ENCODE assay signal across 32 cellular contexts in the genomic region with DNA sequence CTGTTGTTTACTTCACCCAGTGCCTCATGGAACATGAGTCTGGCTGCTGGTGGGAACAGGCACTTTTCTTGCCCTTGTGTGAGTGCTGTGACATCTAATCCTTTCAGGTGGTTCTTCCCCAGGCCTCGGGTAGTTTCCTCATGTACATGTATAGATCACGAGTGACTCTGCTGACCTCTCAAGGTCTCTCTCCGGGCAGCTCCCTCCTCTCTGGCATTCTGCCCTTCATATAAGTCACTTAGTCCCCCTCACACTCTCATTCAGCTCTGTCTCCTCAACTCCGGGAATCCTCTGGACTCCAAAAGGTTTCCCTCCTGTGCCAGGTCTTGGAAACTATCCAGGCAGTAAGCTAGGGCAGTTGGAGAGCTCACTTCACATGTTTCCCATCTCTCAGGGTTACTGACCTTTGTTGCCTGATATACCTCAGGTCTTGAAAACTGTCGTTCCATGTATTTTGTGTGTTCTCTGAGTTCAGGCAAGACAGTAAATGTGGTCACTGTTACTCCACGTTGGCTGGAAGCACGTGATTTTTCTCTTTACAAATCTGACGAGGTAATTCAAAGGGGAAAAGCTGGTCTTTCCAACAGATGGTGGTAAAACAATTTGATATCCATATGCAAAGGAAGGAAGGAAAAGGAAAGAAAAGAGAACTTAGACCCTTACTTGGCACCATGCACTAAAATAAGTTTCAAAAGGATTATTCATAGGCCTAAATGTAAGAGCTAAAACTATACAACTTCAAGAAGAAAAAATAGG. TPM values are rescaled to one million over a fixed set of nuclear protein-coding genes. Genes with fewer than 3 reads are reported as not detected.
A peak's percentile ranks its signal among the peaks of the same experiment; 100 is the strongest.
DNase-seq lines count a peak whose midpoint lies in the region; TF ChIP-seq lines count a peak whose summit lies in the region.
"Had no signal": no experiment of that assay in that cellular context is flagged by ENCODE, and none has a peak within 500 bp of the region (broad histone marks: within the 10 kb centered on the region; RNA-seq: fewer than 3 reads in every experiment).

No MANE protein-coding gene starts in this region.

- no peaks in the 10 kb centered on the region for H3K36me3 ChIP-seq in left ventricle myocardium inferior
- H3K36me3 ChIP-seq: lower lobe of right lung, uterus had no signal

- no peaks in the 10 kb centered on the region for H3K4me1 Mint-ChIP-seq in activated CD4-positive, alpha-beta T cell treated with anti-CD3 and anti-CD28 coated beads, Interleukin-2, amount 10 ng/mL, durations not matched to agents 24 days and 14 days
- H3K4me1 Mint-ChIP-seq in T-helper 2 cell treated with Interferon-gamma antibody and Interleukin-4, amounts not matched to agents 5 μg/mL and 100 μg/mL, for 36 hours (ENCODE audit: low read depth), result no peaks in the 10 kb centered on the region
- no peaks in the 10 kb centered on the region for H3K4me1 Mint-ChIP-seq in immature natural killer cell
- H3K4me1 Mint-ChIP-seq: activated naive CD4-positive, alpha-beta T cell treated with anti-CD3 and anti-CD28 coated beads, Interleukin-2, amount 50 U/mL, for 24 hours had no signal

- intact Hi-C loops in activated CD4-positive, alpha-beta T cell treated with anti-CD3 and anti-CD28 coated beads, Interleukin-2, amount 10 ng/mL, durations not matched to agents 24 days and 14 days (cut with micrococcal nuclease), result no loop called here
- intact Hi-C loops in left ventricle myocardium inferior (cut with micrococcal nuclease), result no loop called here

- peak overlapping the region; percentile 57 for H3K27ac ChIP-seq in left ventricle myocardium inferior (replicated peaks)
- H3K27ac ChIP-seq: C4-2B, coronary artery, lower lobe of right lung, testis, uterus had no signal

- H3K4me3 Mint-ChIP-seq in activated CD4-positive, alpha-beta T cell treated with anti-CD3 and anti-CD28 coated beads, Interleukin-2, amount 10 ng/mL, durations not matched to agents 24 days and 14 days, result no peak overlapping the region
- no peak overlapping the region for H3K4me3 Mint-ChIP-seq in T-helper 2 cell treated with Interferon-gamma antibody and Interleukin-4, amounts not matched to agents 5 μg/mL and 100 μg/mL, for 36 hours
- no peak overlapping the region for H3K4me3 Mint-ChIP-seq in immature natural killer cell
- H3K4me3 Mint-ChIP-seq: activated naive CD4-positive, alpha-beta T cell treated with anti-CD3 and anti-CD28 coated beads, Interleukin-2, amount 50 U/mL, for 24 hours; effector memory CD8-positive, alpha-beta T cell; HFFc6; naive thymus-derived CD4-positive, alpha-beta T cell had no signal

- no peak overlapping the region for H3K4me3 ChIP-seq in left ventricle myocardium inferior
- H3K4me3 ChIP-seq: coronary artery, lower lobe of right lung, smooth muscle cell, testis, uterus had no signal

- no peaks in the 10 kb centered on the region for H3K36me3 Mint-ChIP-seq in activated CD4-positive, alpha-beta T cell treated with anti-CD3 and anti-CD28 coated beads, Interleukin-2, amount 10 ng/mL, durations not matched to agents 24 days and 14 days (ENCODE audit: low read depth)
- H3K36me3 Mint-ChIP-seq in T-helper 2 cell treated with Interferon-gamma antibody and Interleukin-4, amounts not matched to agents 5 μg/mL and 100 μg/mL, for 36 hours (ENCODE audit: low read depth), result peaks cover 1% of the 10 kb centered on the region
- peaks cover 0 to 9% (median 0%) of the 10 kb centered on the region in 3 donors for H3K36me3 Mint-ChIP-seq in immature natural killer cell

- H3K27me3 Mint-ChIP-seq in activated CD4-positive, alpha-beta T cell treated with anti-CD3 and anti-CD28 coated beads, Interleukin-2, amount 10 ng/mL, durations not matched to agents 24 days and 14 days, result no peaks in the 10 kb centered on the region
- no peaks in the 10 kb centered on the region for H3K27me3 Mint-ChIP-seq in T-helper 2 cell treated with Interferon-gamma antibody and Interleukin-4, amounts not matched to agents 5 μg/mL and 100 μg/mL, for 36 hours (ENCODE audit: low read depth)
- peaks cover 0 to 2% (median 0%) of the 10 kb centered on the region in 3 donors for H3K27me3 Mint-ChIP-seq in immature natural killer cell (ENCODE audit: low read depth in 3 of 3)
- H3K27me3 Mint-ChIP-seq: activated naive CD4-positive, alpha-beta T cell treated with anti-CD3 and anti-CD28 coated beads, Interleukin-2, amount 50 U/mL, for 24 hours; effector memory CD8-positive, alpha-beta T cell; naive thymus-derived CD4-positive, alpha-beta T cell had no signal

- DNase-seq in activated CD4-positive, alpha-beta T cell treated with anti-CD3 and anti-CD28 coated beads, Interleukin-2, amount 10 ng/mL, durations not matched to agents 24 days and 14 days, result peak; percentile 0
- no peak for DNase-seq in activated CD4-positive, alpha-beta T cell treated with anti-CD3 and anti-CD28 coated beads for 4 hours
- DNase-seq in SK-MEL-5 (ENCODE audit: low read depth, low spot score) (peak; percentile 10), left ventricle myocardium inferior (no peak), pulmonary artery endothelial cell (ENCODE audit: low read depth, low spot score) (peak; percentile 32), GDM1 (lab: John Stamatoyannopoulos, UW) (no peak), immature natural killer cell (no peak)
- no peak for DNase-seq in T-helper 2 cell treated with Interferon-gamma antibody and Interleukin-4, amounts not matched to agents 5 μg/mL and 100 μg/mL, for 36 hours (ENCODE audit: low spot score)
- DNase-seq: 8988T; activated CD8-positive, alpha-beta memory T cell treated with anti-CD3 and anti-CD28 coated beads for 24 hours; amniotic stem cell; COR-L47; DMS79; effector memory CD8-positive, alpha-beta T cell; erythroblast; HFFc6; KG1; lower lobe of right lung; naive thymus-derived CD4-positive, alpha-beta T cell; NCI-H1092 treated with DMSO at 0.1 percent for 48 hours; NCI-H187; NCI-H2171; NCI-H524; nucleus accumbens; OCI-M1; stimulated activated naive CD4-positive, alpha-beta T cell treated with Interleukin-2 at 50 U/mL for 16 hours; testis; uterus had no signal

- no peaks in the 10 kb centered on the region for H3K27me3 ChIP-seq in left ventricle myocardium inferior (ENCODE audit: low read depth)
- H3K27me3 ChIP-seq: testis, uterus had no signal

- peaks cover 4% of the 10 kb centered on the region for H3K9me3 ChIP-seq in left ventricle myocardium inferior (replicated peaks)
- H3K9me3 ChIP-seq: lower lobe of right lung, testis, uterus had no signal

- no peak overlapping the region for H3K27ac Mint-ChIP-seq in activated CD4-positive, alpha-beta T cell treated with anti-CD3 and anti-CD28 coated beads, Interleukin-2, amount 10 ng/mL, durations not matched to agents 24 days and 14 days
- no peak overlapping the region for H3K27ac Mint-ChIP-seq in T-helper 2 cell treated with Interferon-gamma antibody and Interleukin-4, amounts not matched to agents 5 μg/mL and 100 μg/mL, for 36 hours
- H3K27ac Mint-ChIP-seq in immature natural killer cell, result peak overlapping the region in 1 of 6 donors; percentile 3
- H3K27ac Mint-ChIP-seq: activated naive CD4-positive, alpha-beta T cell treated with anti-CD3 and anti-CD28 coated beads, Interleukin-2, amount 50 U/mL, for 24 hours; HFFc6; naive thymus-derived CD4-positive, alpha-beta T cell had no signal

- in situ Hi-C loops in SK-MEL-5 (cut with HindIII; ENCODE audit: low pct_unique_long_range_greater_than_20kb, low sequenced_read_pairs), result no loop called here

- H3K9me3 Mint-ChIP-seq in activated CD4-positive, alpha-beta T cell treated with anti-CD3 and anti-CD28 coated beads, Interleukin-2, amount 10 ng/mL, durations not matched to agents 24 days and 14 days, result no peaks in the 10 kb centered on the region
- H3K9me3 Mint-ChIP-seq in T-helper 2 cell treated with Interferon-gamma antibody and Interleukin-4, amounts not matched to agents 5 μg/mL and 100 μg/mL, for 36 hours, result no peaks in the 10 kb centered on the region
- no peaks in the 10 kb centered on the region for H3K9me3 Mint-ChIP-seq in immature natural killer cell
- H3K9me3 Mint-ChIP-seq: activated naive CD4-positive, alpha-beta T cell treated with anti-CD3 and anti-CD28 coated beads, Interleukin-2, amount 50 U/mL, for 24 hours; effector memory CD8-positive, alpha-beta T cell; HFFc6; naive thymus-derived CD4-positive, alpha-beta T cell had no signal

- TF ChIP-seq CTCF in left ventricle myocardium inferior (IDR thresholded peaks at IDR 0.05; ENCODE audit: borderline replicate concordance), result no peak

- H3K4me1 ChIP-seq in left ventricle myocardium inferior, result peaks cover 35% of the 10 kb centered on the region
- H3K4me1 ChIP-seq: lower lobe of right lung, uterus had no signal

RNA-seq across cellular contexts. Expression of gene PITPNB, which starts 40.5 kb away (rescaled TPM):
- 148 TPM in 2 replicates for total RNA-seq in activated CD4-positive, alpha-beta T cell treated with anti-CD3 and anti-CD28 coated beads, Interleukin-2, amount 10 ng/mL, durations not matched to agents 24 days and 14 days
- total RNA-seq in SK-MEL-5 (2014; rRNA removed; shearing (Covaris generic)), result 20.3 and 20.8 TPM in 2 replicates
- polyA plus RNA-seq in SK-MEL-5 (2015; cell fraction: cytosol; rRNA removed), result 71.1 and 73.7 TPM in 2 replicates
- polyA plus RNA-seq in SK-MEL-5 (2015; cell fraction: nucleus; rRNA removed), result 65.4 and 66.7 TPM in 2 replicates
- total RNA-seq in left ventricle myocardium inferior, result 60.0 TPM
- total RNA-seq in pulmonary artery endothelial cell, result 30.6 and 35.1 TPM in 2 replicates
- 10 to 100 TPM; 46.1 to 78.1 (median 66.7) TPM for polyA plus RNA-seq in immature natural killer cell

Comparison
In these comparisons a context has a peak if more than half of its experiments do, and no peak if none do; other contexts are left out.
1. DNase-seq: peak in activated CD4-positive, alpha-beta T cell treated with anti-CD3 and anti-CD28 coated beads, Interleukin-2, amount 10 ng/mL, durations not matched to agents 24 days and 14 days (single experiment), SK-MEL-5 (single experiment) and pulmonary artery endothelial cell (single experiment); none in activated CD4-positive, alpha-beta T cell treated with anti-CD3 and anti-CD28 coated beads for 4 hours (0 of 2), left ventricle myocardium inferior (single experiment), GDM1 (single experiment), T-helper 2 cell treated with Interferon-gamma antibody and Interleukin-4, amounts not matched to agents 5 μg/mL and 100 μg/mL, for 36 hours (single experiment) and immature natural killer cell (0 of 3).